Comparison of ENCODE assay signal across 2 cellular contexts in genomic region chr12:95314756-95315155, GRCh38.
TF ChIP-seq lines count a peak whose summit lies in the region.

No MANE protein-coding gene starts in this region.

TF ChIP-seq in HEK293, 187 proteins besides CTCF, POLR2A, EP300 and RAD21:
- TF ChIP-seq SCRT2 (tag by site-specific recombination; IDR thresholded peaks at IDR 0.05) (peak; percentile 92), SCRT1 (tag by site-specific recombination; IDR thresholded peaks at IDR 0.05; ENCODE audit: borderline replicate concordance) (peak; percentile 78; the same call in 1 of the 2 replicates)

TF ChIP-seq in neural cell, 6 proteins besides CTCF, POLR2A, EP300 and RAD21:
- peak; percentile 3 for TF ChIP-seq POLR2AphosphoS5 (IDR thresholded peaks at IDR 0.05)
